ENCODE assay signal across 8 cellular contexts in the genomic region with DNA sequence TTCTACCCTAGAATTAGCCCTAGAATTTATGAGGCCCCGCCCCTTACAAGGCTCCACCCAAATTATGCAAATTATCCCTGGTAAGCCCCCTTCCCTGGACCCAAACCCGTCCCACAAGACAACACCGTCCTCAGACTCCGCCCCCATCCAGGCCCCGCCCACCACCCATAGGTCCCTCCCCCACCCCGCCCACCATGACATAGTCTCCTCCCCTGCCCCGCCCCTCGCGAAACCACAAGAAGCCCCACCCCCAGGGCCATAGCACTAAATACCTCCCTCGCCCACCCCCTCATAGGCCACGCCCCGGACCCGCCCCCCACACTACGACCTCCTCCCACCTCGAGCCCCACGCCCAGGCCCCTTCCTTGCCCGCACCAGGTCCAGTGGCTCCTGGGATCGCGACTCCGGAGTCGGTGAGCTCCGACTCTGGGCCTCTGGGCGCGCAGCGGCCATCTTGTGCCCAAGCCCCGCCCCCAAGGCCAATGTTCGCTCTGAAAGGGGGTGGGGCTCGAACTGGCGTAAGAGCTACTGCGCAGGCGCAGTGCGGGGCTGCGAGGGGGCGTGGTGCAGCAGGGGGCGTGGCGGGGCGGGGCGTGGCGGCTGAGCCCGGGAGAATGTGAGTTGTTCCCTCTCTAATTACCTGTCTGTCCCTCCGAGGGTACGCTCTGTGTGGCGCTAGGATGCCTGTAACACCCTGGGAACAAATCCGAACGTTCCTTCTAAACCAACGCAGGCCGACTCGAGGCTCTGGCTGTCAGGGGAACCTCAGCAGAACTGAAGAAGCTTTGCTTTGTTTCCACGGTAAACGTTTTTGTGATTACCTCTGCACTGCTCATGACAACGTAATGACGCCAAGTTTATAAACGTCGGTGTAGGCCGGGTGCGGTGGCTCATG. TPM values are rescaled to one million over a fixed set of nuclear protein-coding genes. Genes with fewer than 3 reads are reported as not detected.
A peak's percentile ranks its signal among the peaks of the same experiment; 100 is the strongest.
DNase-seq lines count a peak whose midpoint lies in the region; FAIRE-seq and TF ChIP-seq lines count a peak whose summit lies in the region.

A gene with protein sequence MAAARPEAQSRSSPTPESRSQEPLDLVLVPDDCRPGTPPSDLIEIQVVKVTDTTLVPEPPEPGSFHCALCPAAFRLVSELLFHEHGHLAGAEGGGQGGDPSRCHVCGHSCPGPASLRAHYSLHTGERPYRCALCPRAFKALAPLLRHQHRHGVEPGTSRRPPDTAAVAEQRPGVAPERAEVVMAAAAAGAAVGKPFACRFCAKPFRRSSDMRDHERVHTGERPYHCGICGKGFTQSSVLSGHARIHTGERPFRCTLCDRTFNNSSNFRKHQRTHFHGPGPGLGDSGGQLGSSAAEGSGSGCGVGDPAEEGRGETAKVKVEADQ (minus strand): TSS at position 458 of the 895 bp plus-strand sequence. CDS start 5 bp downstream, at position 453.

- H3K4me1 Mint-ChIP-seq in astrocyte (ENCODE audit: low read depth, unreplicated experiment): peaks cover 6% of the 10 kb centered on the region

- H3K4me1 ChIP-seq in astrocyte (ENCODE audit: insufficient read depth, low read length): no peaks in the 10 kb centered on the region
- H3K4me1 ChIP-seq in rectal smooth muscle tissue (ENCODE audit: control insufficient read depth, insufficient read depth, low read length): no peaks in the 10 kb centered on the region

- DNase-seq in DMS153 treated with DMSO at 0.1 percent for 48 hours (lab: John Stamatoyannopoulos, UW; ENCODE audit: unreplicated experiment): peak; percentile 89
- peak; percentile 67 for DNase-seq in HFF-Myc (ENCODE audit: extremely low read depth, low read depth)
- peak; percentile 94 for DNase-seq in NCI-H2029 (lab: John Stamatoyannopoulos, UW)
- DNase-seq in T-helper 9 cell: peak; percentile 96
- peak; percentile 59 for DNase-seq in astrocyte (ENCODE audit: low read depth)
- DNase-seq in hepatic stellate cell (ENCODE audit: low spot score): peak; percentile 94
- peak; percentile 91 for DNase-seq in urothelium cell line (ENCODE audit: low spot score)

- H3K4me3 ChIP-seq in HFF-Myc (replicated peaks; ENCODE audit: low read depth, low read length) (peak within 1 kb of the TSS; percentile 49), astrocyte (ENCODE audit: insufficient read depth, low read depth, low read length) (peak within 1 kb of the TSS; percentile 73), rectal smooth muscle tissue (ENCODE audit: low read length) (peak within 1 kb of the TSS; percentile 80)

- H3K9me3 ChIP-seq in astrocyte (ENCODE audit: insufficient read depth, low read depth, low read length): no peaks in the 10 kb centered on the region

- no peaks in the 10 kb centered on the region for H3K9me3 Mint-ChIP-seq in astrocyte (ENCODE audit: unreplicated experiment)

- H3K4me2 ChIP-seq in astrocyte (ENCODE audit: low read length): peak within 1 kb of the TSS; percentile 99

- H3K27me3 ChIP-seq in astrocyte (ENCODE audit: insufficient read depth, low read length) (no peaks in the 10 kb centered on the region), rectal smooth muscle tissue (ENCODE audit: control insufficient read depth, insufficient read depth, low read length) (no peaks in the 10 kb centered on the region)

- peaks cover 8% of the 10 kb centered on the region for H3K79me2 ChIP-seq in astrocyte (ENCODE audit: insufficient read depth, low read length)

- H4K20me1 ChIP-seq in astrocyte (ENCODE audit: insufficient read depth, low read length): peaks cover 13% of the 10 kb centered on the region

- H3K36me3 ChIP-seq in astrocyte (ENCODE audit: insufficient read depth, low read length) (no peaks in the 10 kb centered on the region), rectal smooth muscle tissue (ENCODE audit: control insufficient read depth, insufficient read depth, low read length) (no peaks in the 10 kb centered on the region)

- H3K9ac ChIP-seq in astrocyte (ENCODE audit: low read length) (peak within 1 kb of the TSS; percentile 94), rectal smooth muscle tissue (ENCODE audit: low read length) (peak within 1 kb of the TSS; percentile 75)

- H3K4me3 Mint-ChIP-seq in astrocyte (ENCODE audit: unreplicated experiment): peak within 1 kb of the TSS; percentile 89

- TF ChIP-seq CTCF in HFF-Myc (IDR thresholded peaks at IDR 0.05; ENCODE audit: low read depth, low read length, missing control alignments) (no peak), astrocyte (IDR thresholded peaks at IDR 0.05; ENCODE audit: insufficient read depth, low read depth, low read length) (no peak)

- H3K27ac Mint-ChIP-seq in astrocyte (ENCODE audit: unreplicated experiment): peak within 1 kb of the TSS; percentile 89

- peak within 1 kb of the TSS; percentile 95 for H2AFZ ChIP-seq in astrocyte (ENCODE audit: low read depth, low read length)

- no peaks in the 10 kb centered on the region for H3K27me3 Mint-ChIP-seq in astrocyte (ENCODE audit: low read depth, unreplicated experiment)

- peak within 1 kb of the TSS; percentile 94 for H3K27ac ChIP-seq in astrocyte (ENCODE audit: low read depth, low read length)
- H3K27ac ChIP-seq in rectal smooth muscle tissue (ENCODE audit: low read depth, low read length): peak within 1 kb of the TSS; percentile 96

- no peak for FAIRE-seq in astrocyte (lab: Jason Lieb, UNC)
- peak; percentile 91 for FAIRE-seq in urothelium cell line (lab: Jason Lieb, UNC)

- H3K36me3 Mint-ChIP-seq in astrocyte (ENCODE audit: low read depth, unreplicated experiment): peaks cover 2% of the 10 kb centered on the region

RNA-seq across cellular contexts. Expression of the gene that starts here (rescaled TPM):
- 5.0 and 5.3 TPM in 2 replicates for total RNA-seq in astrocyte

Comparison
In these comparisons a context has a peak if more than half of its experiments do, and no peak if none do; other contexts are left out.
1. Peak in every context shown above with its lines: DNase-seq, H3K4me3 ChIP-seq and H3K27ac ChIP-seq.